In genomic region chr5:89067362-89067761, GRCh38 we compare ENCODE assay signal across 11 cellular contexts.
"Had no signal": no experiment of that assay in that cellular context is flagged by ENCODE, and none has a peak within 500 bp of the region (broad histone marks: within the 10 kb centered on the region; RNA-seq: fewer than 3 reads in every experiment).

No MANE protein-coding gene starts in this region.

- H3K27ac ChIP-seq: GM23248 had no signal

- H3K9ac ChIP-seq: GM23248 had no signal

- H3K4me3 ChIP-seq: GM23248, GM23338, HAP-1 had no signal

- FAIRE-seq: H1, H54 had no signal

- H3K36me3 ChIP-seq: HAP-1 had no signal

- H3K9me3 Mint-ChIP-seq: GM23338, H9, HFFc6 had no signal

- H3K9me3 ChIP-seq: HAP-1 had no signal

- H3K4me2 ChIP-seq: GM23338 had no signal

- H3K4me3 Mint-ChIP-seq: GM23338, H9, HFFc6 had no signal

- H2AFZ ChIP-seq: GM23248, GM23338 had no signal

- DNase-seq: GM23248, GOT3, H7, H9, HCEC 1CT, HFFc6 had no signal

- H3K27ac Mint-ChIP-seq: GM23338, H9, HFFc6 had no signal

- ATAC-seq: GM23338, HCT116 had no signal
